In the genomic region with DNA sequence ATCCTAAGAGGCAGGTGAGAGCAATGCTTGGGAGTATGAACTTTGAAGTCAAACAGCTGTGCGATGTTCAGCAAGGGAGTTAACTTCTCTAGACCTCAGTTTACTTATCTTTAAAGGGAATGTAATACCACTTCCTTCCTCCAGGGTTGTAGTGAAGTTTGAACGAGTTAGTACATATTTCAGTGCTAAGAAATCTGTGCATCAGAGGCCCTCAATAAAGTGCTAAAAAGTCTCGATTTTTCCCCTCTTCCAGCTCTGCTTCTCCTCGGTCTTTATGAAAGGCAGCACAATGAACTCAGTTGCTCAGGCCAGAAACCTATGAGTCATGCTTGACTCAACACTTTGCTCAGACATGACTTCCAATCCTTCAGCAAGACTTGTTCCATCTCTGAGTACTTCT, we compare ENCODE assay signal across 10 cellular contexts.
DNase-seq lines count a peak whose midpoint lies in the region; ATAC-seq and TF ChIP-seq lines count a peak whose summit lies in the region.
"Had no signal": no experiment of that assay in that cellular context is flagged by ENCODE, and none has a peak within 500 bp of the region (broad histone marks: within the 10 kb centered on the region; RNA-seq: fewer than 3 reads in every experiment).

No MANE protein-coding gene starts in this region.

- H3K36me3 Mint-ChIP-seq in osteocyte (ENCODE audit: unreplicated experiment): no peaks in the 10 kb centered on the region

- H3K4me3 ChIP-seq in Loucy (ENCODE audit: low read length, poor library complexity, severe bottlenecking): no peak overlapping the region
- H3K4me3 ChIP-seq in Karpas-422 (ENCODE audit: low read length): no peak overlapping the region
- H3K4me3 ChIP-seq: adrenal gland, left ventricle myocardium inferior had no signal

- H3K4me3 Mint-ChIP-seq in osteocyte (ENCODE audit: unreplicated experiment): no peak overlapping the region

- peaks cover 4% of the 10 kb centered on the region for H3K9me3 Mint-ChIP-seq in osteocyte (ENCODE audit: unreplicated experiment)

- H3K36me3 ChIP-seq in Loucy (ENCODE audit: insufficient read depth, low read length) (no peaks in the 10 kb centered on the region), Karpas-422 (ENCODE audit: insufficient read depth, low read length) (no peaks in the 10 kb centered on the region)
- H3K36me3 ChIP-seq: adrenal gland, left ventricle myocardium inferior had no signal

- H3K27me3 ChIP-seq in Loucy (ENCODE audit: insufficient read depth, low read length, poor library complexity, severe bottlenecking): no peaks in the 10 kb centered on the region
- no peaks in the 10 kb centered on the region for H3K27me3 ChIP-seq in Karpas-422 (ENCODE audit: low read length)
- H3K27me3 ChIP-seq: adrenal gland had no signal

- H3K4me1 ChIP-seq in Loucy (ENCODE audit: insufficient read depth, low read length, poor library complexity, severe bottlenecking) (no peaks in the 10 kb centered on the region), Karpas-422 (ENCODE audit: low read length) (no peaks in the 10 kb centered on the region)
- H3K4me1 ChIP-seq: adrenal gland, left ventricle myocardium inferior had no signal

- H3K4me2 ChIP-seq in Loucy (ENCODE audit: low read depth, low read length, poor library complexity, severe bottlenecking): no peak overlapping the region
- no peak overlapping the region for H3K4me2 ChIP-seq in Karpas-422 (ENCODE audit: low read depth, low read length, poor library complexity, severe bottlenecking)

- no peaks in the 10 kb centered on the region for H3K4me1 Mint-ChIP-seq in osteocyte (ENCODE audit: unreplicated experiment)

- no peaks in the 10 kb centered on the region for H3K9me2 ChIP-seq in Loucy (replicated peaks; ENCODE audit: low read depth, low read length)
- no peaks in the 10 kb centered on the region for H3K9me2 ChIP-seq in Karpas-422 (replicated peaks; ENCODE audit: insufficient read depth, low read length)

- H3K9ac ChIP-seq in Loucy (ENCODE audit: low read depth, low read length, poor library complexity, severe bottlenecking) (no peak overlapping the region), Karpas-422 (ENCODE audit: low read length) (no peak overlapping the region)

- no peak for ATAC-seq in GM18868 (IDR thresholded peaks at IDR 0.05; ENCODE audit: unreplicated experiment)

- DNase-seq in A172 (ENCODE audit: low spot score) (peak; percentile 69), epithelial cell of prostate (ENCODE audit: low read depth, low spot score) (peak; percentile 79), Karpas-422 (no peak), osteocyte (ENCODE audit: extremely low spot score, unreplicated experiment) (no peak), CD1c-positive myeloid dendritic cell (ENCODE audit: extremely low spot score) (no peak)
- DNase-seq: left ventricle myocardium inferior had no signal

- no peaks in the 10 kb centered on the region for H3F3A ChIP-seq in Loucy (ENCODE audit: low read depth)

- no peaks in the 10 kb centered on the region for H3K27me3 Mint-ChIP-seq in osteocyte (ENCODE audit: unreplicated experiment)

- H3K27ac Mint-ChIP-seq in osteocyte (ENCODE audit: unreplicated experiment): no peak overlapping the region

- peak overlapping the region; percentile 42 for H3K27ac ChIP-seq in epithelial cell of prostate
- H3K27ac ChIP-seq in Karpas-422 (ENCODE audit: low read length): no peak overlapping the region
- H3K27ac ChIP-seq: adrenal gland, left ventricle myocardium inferior had no signal

- H3K9me3 ChIP-seq in Loucy (ENCODE audit: insufficient read depth, low read depth, low read length) (no peaks in the 10 kb centered on the region), Karpas-422 (ENCODE audit: low read length) (peaks cover 23% of the 10 kb centered on the region)
- H3K9me3 ChIP-seq: adrenal gland, left ventricle myocardium inferior had no signal

- H2AFZ ChIP-seq in Loucy (ENCODE audit: low read length) (no peak overlapping the region), Karpas-422 (ENCODE audit: low read length) (no peak overlapping the region)

- no peaks in the 10 kb centered on the region for H4K20me1 ChIP-seq in Loucy (ENCODE audit: insufficient read depth, low read length, poor library complexity, severe bottlenecking)
- no peaks in the 10 kb centered on the region for H4K20me1 ChIP-seq in Karpas-422 (ENCODE audit: insufficient read depth, low read depth, low read length)

- no peaks in the 10 kb centered on the region for H3K79me2 ChIP-seq in Loucy (ENCODE audit: insufficient read depth, low read length)
- no peaks in the 10 kb centered on the region for H3K79me2 ChIP-seq in Karpas-422 (ENCODE audit: low read length)

- TF ChIP-seq CTCF in GM12873 (IDR thresholded peaks at IDR 0.05; ENCODE audit: insufficient read depth, low read depth, low read length, missing control alignments): peak; percentile 46
- TF ChIP-seq CTCF in Loucy (conservative IDR thresholded peaks at IDR 0.05; ENCODE audit: low read length): 0 out of 2 replicates have a peak, but pooled peaks have one; percentile 25
- no peak for TF ChIP-seq CTCF in osteocyte (IDR thresholded peaks at IDR 0.05)

Comparison
In these comparisons a context has a peak if more than half of its experiments do, and no peak if none do; other contexts are left out.
1. DNase-seq: peak in A172 (single experiment) and epithelial cell of prostate (single experiment); none in Karpas-422 (single experiment), osteocyte (single experiment) and CD1c-positive myeloid dendritic cell (single experiment).